In the genomic region with DNA sequence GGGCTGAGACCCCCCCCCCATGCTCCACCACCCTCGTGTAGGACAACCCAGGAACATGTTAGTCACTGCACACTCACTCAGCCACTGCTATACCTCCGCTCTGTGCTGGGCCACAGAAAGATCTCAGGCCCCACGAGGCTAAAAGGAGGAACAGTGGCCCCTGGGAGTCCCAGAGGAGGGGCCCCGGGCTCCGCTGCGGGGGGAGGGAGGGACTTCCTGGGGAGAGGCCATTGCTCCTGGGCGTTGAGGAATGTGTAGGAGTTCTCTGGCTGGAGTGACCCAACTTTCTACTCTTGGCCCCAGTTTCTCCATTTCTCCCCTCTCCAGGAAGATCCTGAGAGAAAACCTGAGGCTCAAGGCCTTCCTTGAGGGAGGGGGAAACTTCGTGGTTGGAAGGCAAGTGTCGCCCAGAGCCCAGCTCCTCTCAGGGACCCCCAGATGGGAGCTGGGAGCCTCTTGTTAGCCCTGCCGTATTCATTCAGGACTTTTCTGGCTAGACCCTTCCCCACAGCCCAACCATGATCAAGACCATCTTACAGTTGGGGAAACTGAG, we compare ENCODE assay signal across 21 cellular contexts. TPM values are rescaled to one million over a fixed set of nuclear protein-coding genes. Genes with fewer than 3 reads are reported as not detected.
DNase-seq lines count a peak whose midpoint lies in the region; ATAC-seq and TF ChIP-seq lines count a peak whose summit lies in the region.
"Had no signal": no experiment of that assay in that cellular context is flagged by ENCODE, and none has a peak within 500 bp of the region (broad histone marks: within the 10 kb centered on the region; RNA-seq: fewer than 3 reads in every experiment).

No MANE protein-coding gene starts in this region.

- intact Hi-C loops in Panc1 (cut with micrococcal nuclease; ENCODE audit: unreplicated experiment), result no loop called here

- peaks cover 11% of the 10 kb centered on the region for H3K36me3 Mint-ChIP-seq in WTC11

- BruUV-seq in Panc1 (replicated peaks; lab: Mats Ljungman, UMichigan), result no TSS peak

- CTCF ChIA-PET in SK-N-SH (lab: Yijun Ruan, JAX), result interaction anchor here (0.6 to 9.3 kb wide), 26 partner anchors 8 to 225 kb away, joined by 3 to 128 read pairs (median 4); partner anchors contain the start of gene UQCR11
- CTCF ChIA-PET in Panc1 (lab: Charles Lee), result no interaction called here
- CTCF ChIA-PET in WTC11 (lab: Charles Lee), result interaction anchor here (0.6 to 9.4 kb wide), 10 partner anchors 12 to 252 kb away, joined by 3 to 161 read pairs (median 10); no protein-coding TSS in a partner anchor

- H3K14ac ChIP-seq in neuronal stem cell (ENCODE audit: low read length), result no peak overlapping the region

- H4K8ac ChIP-seq in neuronal stem cell (ENCODE audit: low read depth, low read length), result peak overlapping the region; percentile 6

- H3K27ac ChIP-seq in SK-N-SH (ENCODE audit: low read depth in 2 of 2, low read length in 1 of 2) (no peak overlapping the region), Panc1 (ENCODE audit: low read length) (peak overlapping the region; percentile 69), neuronal stem cell (replicated peaks; ENCODE audit: low read length) (no peak overlapping the region)
- H3K27ac ChIP-seq: ascending aorta, dorsolateral prefrontal cortex, transverse colon had no signal

- H3K27me3 Mint-ChIP-seq in WTC11 (ENCODE audit: low read depth), result peaks cover 99% of the 10 kb centered on the region

- H3K9me3 ChIP-seq in SK-N-SH (peaks cover 8% of the 10 kb centered on the region; the same call in 1 of the 2 replicates), Panc1 (ENCODE audit: control insufficient read depth, insufficient read depth, low read depth, low read length) (no peaks in the 10 kb centered on the region), neuronal stem cell (replicated peaks in 1 of 2; ENCODE audit: control insufficient read depth in 2 of 2, insufficient read depth in 1 of 2, low read depth in 1 of 2, low read length in 2 of 2) (peaks cover 16 to 19% of the 10 kb centered on the region in 2 donors)

- H2BK5ac ChIP-seq in neuronal stem cell (ENCODE audit: low read length), result no peak overlapping the region

- no peak overlapping the region for H3K18ac ChIP-seq in neuronal stem cell (ENCODE audit: low read length)

- in situ Hi-C loops in Panc1 (cut with HindIII; ENCODE audit: low pct_unique_long_range_greater_than_20kb, low sequenced_read_pairs), result no loop called here

- H2BK120ac ChIP-seq in neuronal stem cell (ENCODE audit: low read depth, low read length), result no peak overlapping the region

- H3K4me3 ChIP-seq in SK-N-SH (ENCODE audit: low read depth in 2 of 2, low read length in 1 of 2) (no peak overlapping the region), Panc1 (ENCODE audit: low read depth in 2 of 2, low read length in 2 of 2) (no peak overlapping the region), neuronal stem cell (ENCODE audit: low read length in 2 of 2) (no peak overlapping the region)
- H3K4me3 ChIP-seq: ascending aorta, dorsolateral prefrontal cortex, smooth muscle cell, transverse colon had no signal

- H3K4me3 Mint-ChIP-seq in WTC11, result no peak overlapping the region
- H3K4me3 Mint-ChIP-seq: activated naive CD4-positive, alpha-beta T cell treated with anti-CD3 and anti-CD28 coated beads, Interleukin-2, amount 50 U/mL, for 24 hours; activated T-cell treated with anti-CD3 and anti-CD28 coated beads, Interleukin-2, amount 50 U/mL, for 72 hours; naive thymus-derived CD8-positive, alpha-beta T cell had no signal

- WGBS in SK-N-SH (ENCODE audit: low lambda C conversion rate), result 0% methylated on average over 1 of the region's 10 CpGs
- no CpG with 5 or more reads among the region's 10 CpGs for WGBS in neuronal stem cell (ENCODE audit: extremely low coverage in 2 of 2, insufficient read length in 2 of 2, insufficient replicate concordance in 1 of 2), 2 donors

- H3K9ac ChIP-seq in SK-N-SH (no peak overlapping the region), neuronal stem cell (ENCODE audit: low read depth, low read length, poor library complexity) (no peak overlapping the region)

- peaks cover 3% of the 10 kb centered on the region for H3K79me1 ChIP-seq in neuronal stem cell (ENCODE audit: low read depth, low read length)

- H2BK15ac ChIP-seq in neuronal stem cell (ENCODE audit: low read length), result no peak overlapping the region

- H3K9me2 ChIP-seq in SK-N-SH, result no peaks in the 10 kb centered on the region

- no peak overlapping the region for H3K4ac ChIP-seq in neuronal stem cell (ENCODE audit: low read length)

- no peaks in the 10 kb centered on the region for H3K36me3 ChIP-seq in SK-N-SH (replicated peaks in 1 of 2; ENCODE audit: control insufficient read depth in 1 of 2, insufficient read depth in 2 of 2, low read length in 1 of 2)
- no peaks in the 10 kb centered on the region for H3K36me3 ChIP-seq in Panc1 (ENCODE audit: control insufficient read depth, insufficient read depth, low read length)
- H3K36me3 ChIP-seq in neuronal stem cell (replicated peaks in 1 of 2; ENCODE audit: control insufficient read depth in 2 of 2, insufficient read depth in 2 of 2, low read length in 2 of 2), result no peaks in the 10 kb centered on the region
- H3K36me3 ChIP-seq: ascending aorta, transverse colon had no signal

- no peak for TF ChIP-seq CTCF in SK-N-SH (IDR thresholded peaks at IDR 0.05)
- no peak for TF ChIP-seq CTCF in Panc1 (IDR thresholded peaks at IDR 0.05)
- TF ChIP-seq CTCF in WTC11 (IDR thresholded peaks at IDR 0.05), result no peak

- H3K27me3 ChIP-seq in SK-N-SH (ENCODE audit: insufficient read depth) (peaks cover 66% of the 10 kb centered on the region), Panc1 (ENCODE audit: control insufficient read depth, insufficient read depth, low read length) (no peaks in the 10 kb centered on the region), neuronal stem cell (ENCODE audit: control insufficient read depth in 3 of 3, insufficient read depth in 3 of 3, low read depth in 1 of 3, low read length in 3 of 3) (peaks cover 41 to 78% (median 76%) of the 10 kb centered on the region in 3 experiments)

- H3F3A ChIP-seq in SK-N-SH (replicated peaks; ENCODE audit: insufficient read depth), result peaks cover 5% of the 10 kb centered on the region

- DNase-seq in SK-N-SH, result no peak
- DNase-seq in HCEC 1CT, result peak; percentile 37
- no peak for DNase-seq in Panc1 (ENCODE audit: low read depth, low spot score)
- no peak for DNase-seq in neuronal stem cell (ENCODE audit: low spot score)
- no peak for DNase-seq in middle frontal gyrus (ENCODE audit: extremely low spot score, low spot score)
- no peak for DNase-seq in WTC11 (ENCODE audit: low spot score)
- DNase-seq in kidney glomerular epithelial cell (lab: John Stamatoyannopoulos, UW), result no peak
- DNase-seq: left cardiac atrium, NCI-H146 had no signal

- peak overlapping the region; percentile 53 for H2AK5ac ChIP-seq in neuronal stem cell (ENCODE audit: low read depth, low read length)

- TF ChIP-seq EP300 in SK-N-SH (IDR thresholded peaks at IDR 0.05; ENCODE audit: borderline replicate concordance in 1 of 2, low read depth in 1 of 2, low read length in 1 of 2), result no peak

- H3K4me1 ChIP-seq in SK-N-SH (ENCODE audit: control insufficient read depth in 1 of 2, insufficient read depth in 2 of 2, low read depth in 1 of 2, low read length in 1 of 2), result no peaks in the 10 kb centered on the region
- H3K4me1 ChIP-seq in Panc1 (ENCODE audit: control insufficient read depth, insufficient read depth, low read length), result peaks cover 18% of the 10 kb centered on the region
- peaks cover 3 to 6% of the 10 kb centered on the region in 2 donors for H3K4me1 ChIP-seq in neuronal stem cell (ENCODE audit: control insufficient read depth in 2 of 2, insufficient read depth in 1 of 2, low read depth in 1 of 2, low read length in 2 of 2)
- H3K4me1 ChIP-seq: ascending aorta, transverse colon had no signal

- ATAC-seq in SK-N-SH treated with all-trans-retinoic acid at 6 μM for 48 hours (no peak), Panc1 (peak; percentile 54), WTC11 (no peak)

- H4K20me1 ChIP-seq in SK-N-SH (ENCODE audit: insufficient read depth), result 0 out of 2 replicates have a peak, but pooled peaks cover 4% of the 10 kb centered on the region

- H3K9me3 Mint-ChIP-seq in WTC11, result peaks cover 17% of the 10 kb centered on the region

- H3K4me2 ChIP-seq in SK-N-SH, result no peak overlapping the region
- no peak overlapping the region for H3K4me2 ChIP-seq in neuronal stem cell (ENCODE audit: insufficient read depth, low read length, poor library complexity, severe bottlenecking)
- H3K4me2 ChIP-seq: smooth muscle cell had no signal

- H3K23ac ChIP-seq in neuronal stem cell (ENCODE audit: low read depth, low read length, poor library complexity), result no peak overlapping the region

- no peak overlapping the region for H4K91ac ChIP-seq in neuronal stem cell (ENCODE audit: low read depth, low read length, poor library complexity)

- H2AFZ ChIP-seq in SK-N-SH (ENCODE audit: low read depth) (no peak overlapping the region), neuronal stem cell (ENCODE audit: low read length) (peak overlapping the region; percentile 9)

- no peak for TF ChIP-seq RAD21 in SK-N-SH (IDR thresholded peaks at IDR 0.05; ENCODE audit: low read length)

- no peak overlapping the region for H3K27ac Mint-ChIP-seq in WTC11
- H3K27ac Mint-ChIP-seq: activated naive CD4-positive, alpha-beta T cell treated with anti-CD3 and anti-CD28 coated beads, Interleukin-2, amount 50 U/mL, for 24 hours; activated T-cell treated with anti-CD3 and anti-CD28 coated beads, Interleukin-2, amount 50 U/mL, for 72 hours; naive thymus-derived CD8-positive, alpha-beta T cell had no signal

- peaks cover 11% of the 10 kb centered on the region for H3K4me1 Mint-ChIP-seq in WTC11
- H3K4me1 Mint-ChIP-seq: activated naive CD4-positive, alpha-beta T cell treated with anti-CD3 and anti-CD28 coated beads, Interleukin-2, amount 50 U/mL, for 24 hours had no signal

- H2BK12ac ChIP-seq in neuronal stem cell (ENCODE audit: low read length), result no peak overlapping the region

- POLR2A ChIA-PET in SK-N-SH (lab: Yijun Ruan, JAX) (no interaction called here), Panc1 (lab: Charles Lee) (no interaction called here), WTC11 (lab: Charles Lee) (interaction anchor here (0.7 kb wide), 1 partner anchor 550 kb away, joined by 3 read pairs; no protein-coding TSS in a partner anchor)

- no peaks in the 10 kb centered on the region for H3K79me2 ChIP-seq in SK-N-SH (ENCODE audit: insufficient read depth)

RNA-seq across cellular contexts. Expression of gene ONECUT3, which starts 13.6 kb away (rescaled TPM):
- polyA plus RNA-seq in SK-N-SH (2012; rRNA removed), result not detected in 2 replicates
- not detected in 2 replicates for polyA plus RNA-seq in SK-N-SH (2012; cell fraction: cytosol; rRNA removed)
- not detected in 2 replicates for polyA plus RNA-seq in SK-N-SH (2012; cell fraction: nucleus; rRNA removed)
- total RNA-seq in Panc1 (2021; ENCODE audit: unreplicated experiment) (16.5 TPM), WTC11 (2021) (0.04 TPM in 1 of 3 replicates, not detected in the others)
- 22.2 TPM for polyA plus RNA-seq in Panc1 (2012; ENCODE audit: insufficient read length)
- 0.03 TPM for polyA plus RNA-seq in neuronal stem cell (2013, experiment 1 of 2)
- 0.01 TPM for polyA plus RNA-seq in neuronal stem cell (2013, experiment 2 of 2)
- total RNA-seq: activated T-cell treated with anti-CD3 and anti-CD28 coated beads, Interleukin-2, amount 50 U/mL, for 72 hours; ascending aorta; dorsolateral prefrontal cortex; endothelial cell of umbilical vein; HT1080; left cardiac atrium; naive thymus-derived CD8-positive, alpha-beta T cell; osteoblast; renal cortical epithelial cell; smooth muscle cell; transverse colon had no signal
- polyA plus RNA-seq: endothelial cell of umbilical vein; naive thymus-derived CD8-positive, alpha-beta T cell; smooth muscle cell had no signal

RNA-seq across cellular contexts. Expression of gene ATP8B3, which starts 45.2 kb away (rescaled TPM):
- 6.2 and 8.0 TPM in 2 replicates for polyA plus RNA-seq in SK-N-SH (2012; rRNA removed)
- 3.1 and 4.9 TPM in 2 replicates for polyA plus RNA-seq in SK-N-SH (2012; cell fraction: cytosol; rRNA removed)
- polyA plus RNA-seq in SK-N-SH (2012; cell fraction: nucleus; rRNA removed), result 20.8 and 25.6 TPM in 2 replicates
- total RNA-seq in Panc1 (2021; ENCODE audit: unreplicated experiment) (67.7 TPM), WTC11 (2021) (5.5 to 8.2 TPM (median 8.0 TPM) in 3 replicates)
- 30.0 TPM for polyA plus RNA-seq in Panc1 (2012; ENCODE audit: insufficient read length)
- 0.79 TPM for polyA plus RNA-seq in neuronal stem cell (2013, experiment 1 of 2)
- 0.80 TPM for polyA plus RNA-seq in neuronal stem cell (2013, experiment 2 of 2)

Comparison
In these comparisons a context has a peak if more than half of its experiments do, and no peak if none do; other contexts are left out.
1. RNA of gene ONECUT3, which starts 13.6 kb away (total RNA-seq): 16.5 TPM in Panc1 (single experiment); 0.04 TPM in WTC11; every median in the first group is over 10 times any median in the second.